Comparison of ENCODE assay signal across 27 cellular contexts in the genomic region with DNA sequence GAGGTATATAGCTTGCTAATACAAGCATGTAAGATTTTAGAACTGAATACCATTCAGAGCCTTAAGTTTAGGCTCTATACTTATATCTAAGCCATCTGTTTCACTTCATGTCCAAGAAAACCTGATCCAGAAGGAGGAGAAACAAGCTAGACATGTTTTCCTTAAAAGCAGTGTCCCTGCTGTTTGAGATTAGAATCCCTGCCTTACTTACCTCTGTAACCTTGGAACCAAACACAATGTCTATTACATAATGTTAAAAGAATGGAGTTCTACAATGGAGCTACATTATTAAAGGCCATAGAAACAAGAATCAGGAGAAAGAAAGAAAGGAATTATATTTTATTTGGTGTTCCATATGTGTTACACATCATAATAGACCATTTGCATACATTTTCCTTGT.
"Had no signal": no experiment of that assay in that cellular context is flagged by ENCODE, and none has a peak within 500 bp of the region (broad histone marks: within the 10 kb centered on the region; RNA-seq: fewer than 3 reads in every experiment).

No MANE protein-coding gene starts in this region.

- H3K4me3 Mint-ChIP-seq: activated naive CD8-positive, alpha-beta T cell; activated T-cell treated with anti-CD3 and anti-CD28 coated beads, Interleukin-2, amount 50 U/mL, for 72 hours; immature natural killer cell; natural killer cell; neural progenitor cell had no signal

- H3K27ac Mint-ChIP-seq: activated naive CD8-positive, alpha-beta T cell; activated T-cell treated with anti-CD3 and anti-CD28 coated beads, Interleukin-2, amount 50 U/mL, for 72 hours; immature natural killer cell; natural killer cell; neural progenitor cell had no signal

- H3K9me3 Mint-ChIP-seq: neural progenitor cell had no signal

- DNase-seq: activated CD4-positive, alpha-beta T cell treated with anti-CD3 and anti-CD28 coated beads for 4 hours; activated CD4-positive, alpha-beta T cell treated with anti-CD3 and anti-CD28 coated beads, Interleukin-2, amount 50 U/mL, for 4 hours; activated CD4-positive, CD25-positive, alpha-beta regulatory T cell; activated naive CD4-positive, alpha-beta T cell; activated T-cell treated with anti-CD3 and anti-CD28 coated beads for 4 hours; activated T-cell treated with anti-CD3 and anti-CD28 coated beads, Interleukin-2, amount 50 U/mL, for 72 hours; cerebellar nuclear complex; colonic mucosa; effector CD8-positive, alpha-beta T cell; erythroblast; hypothalamus; immature natural killer cell; kidney; left colon; mammary epithelial cell; natural killer cell; occipital lobe; stimulated activated CD4-positive, alpha-beta T cell treated with anti-CD3 and anti-CD28 coated beads, Interleukin-15, amount 100 ng/mL, for 24 hours; stimulated activated CD4-positive, alpha-beta T cell treated with anti-CD3 and anti-CD28 coated beads, Interleukin-2, amount 100 ng/mL, for 24 hours; stimulated activated naive CD4-positive, alpha-beta T cell had no signal

- ATAC-seq: activated T-cell treated with anti-CD3 and anti-CD28 coated beads, Interleukin-2, amount 50 U/mL, for 72 hours; left colon; natural killer cell had no signal

- H3K27me3 ChIP-seq: cardiac muscle cell, colonic mucosa, gastroesophageal sphincter, neural progenitor cell, right atrium auricular region, tibial nerve, vagina had no signal

- H3K4me3 ChIP-seq: cardiac muscle cell, colonic mucosa, gastroesophageal sphincter, neural progenitor cell, right atrium auricular region, tibial nerve, vagina had no signal

- H3K4me1 ChIP-seq: colonic mucosa, gastroesophageal sphincter, right atrium auricular region, vagina had no signal

- H3K9me3 ChIP-seq: colonic mucosa, gastroesophageal sphincter, right atrium auricular region, tibial nerve, vagina had no signal

- H3K36me3 ChIP-seq: cardiac muscle cell, colonic mucosa, gastroesophageal sphincter, neural progenitor cell, right atrium auricular region, tibial nerve, vagina had no signal

- H3K4me1 Mint-ChIP-seq: immature natural killer cell, natural killer cell had no signal

- H3K27ac ChIP-seq: cardiac muscle cell, colonic mucosa, gastroesophageal sphincter, neural progenitor cell, right atrium auricular region, tibial nerve, vagina had no signal

- H3K27me3 Mint-ChIP-seq: activated naive CD8-positive, alpha-beta T cell had no signal

- H3K36me3 Mint-ChIP-seq: activated naive CD8-positive, alpha-beta T cell; immature natural killer cell; natural killer cell; neural progenitor cell had no signal
